In genomic region chr12:123935956-123936355, GRCh38 we compare ENCODE assay signal across 19 cellular contexts. TPM values are rescaled to one million over a fixed set of nuclear protein-coding genes. Genes with fewer than 3 reads are reported as not detected.
DNase-seq lines count a peak whose midpoint lies in the region; ATAC-seq, FAIRE-seq and TF ChIP-seq lines count a peak whose summit lies in the region.
"Had no signal": no experiment of that assay in that cellular context is flagged by ENCODE, and none has a peak within 500 bp of the region (broad histone marks: within the 10 kb centered on the region; RNA-seq: fewer than 3 reads in every experiment).

No MANE protein-coding gene starts in this region.

- H3K27ac Mint-ChIP-seq in activated naive CD4-positive, alpha-beta T cell treated with anti-CD3 and anti-CD28 coated beads, Interleukin-2, amount 50 U/mL, for 24 hours: no peak overlapping the region
- H3K27ac Mint-ChIP-seq in activated naive CD4-positive, alpha-beta T cell treated with anti-CD3 and anti-CD28 coated beads for 36 hours: no peak overlapping the region
- peak overlapping the region; percentile 6 to 72 for H3K27ac Mint-ChIP-seq in T-cell
- H3K27ac Mint-ChIP-seq in stimulated activated effector memory CD8-positive, alpha-beta T cell treated with anti-CD3 and anti-CD28 coated beads, Interleukin-12 subunit alpha, Interleukin-12 subunit beta, amount 100 ng/mL, for 72 hours: peak overlapping the region; percentile 23
- H3K27ac Mint-ChIP-seq: HFFc6 had no signal

- POLR2A ChIA-PET in T-cell (lab: Charles Lee): no interaction called here

- H3K4me3 Mint-ChIP-seq in activated naive CD4-positive, alpha-beta T cell treated with anti-CD3 and anti-CD28 coated beads, Interleukin-2, amount 50 U/mL, for 24 hours: peak overlapping the region; percentile 73
- no peak overlapping the region for H3K4me3 Mint-ChIP-seq in activated naive CD4-positive, alpha-beta T cell treated with anti-CD3 and anti-CD28 coated beads for 36 hours
- H3K4me3 Mint-ChIP-seq in T-cell: peak overlapping the region in 1 of 3 donors; percentile 70
- H3K4me3 Mint-ChIP-seq in stimulated activated effector memory CD8-positive, alpha-beta T cell treated with anti-CD3 and anti-CD28 coated beads, Interleukin-12 subunit alpha, Interleukin-12 subunit beta, amount 100 ng/mL, for 72 hours: peak overlapping the region; percentile 37
- H3K4me3 Mint-ChIP-seq: HFFc6 had no signal

- no peak overlapping the region for H3K4me3 ChIP-seq in kidney (ENCODE audit: low read length in 2 of 2)
- H3K4me3 ChIP-seq: PC-9 had no signal

- H3K36me3 ChIP-seq in kidney (ENCODE audit: control insufficient read depth in 1 of 2, insufficient read depth in 2 of 2, low read length in 2 of 2): peaks cover 5 to 7% of the 10 kb centered on the region in 2 donors

- no peak for DNase-seq in activated naive CD4-positive, alpha-beta T cell treated with anti-CD3 and anti-CD28 coated beads for 36 hours
- DNase-seq in T-cell (no peak), kidney (peak; percentile 54), NCI-H748 treated with DMSO at 0.1 percent for 48 hours (lab: John Stamatoyannopoulos, UW) (no peak)
- no peak for DNase-seq in stimulated activated effector memory CD8-positive, alpha-beta T cell treated with anti-CD3 and anti-CD28 coated beads, Interleukin-12 subunit alpha, Interleukin-12 subunit beta, amount 100 ng/mL, for 72 hours (ENCODE audit: low spot score in 2 of 2)
- DNase-seq in stimulated activated CD4-positive, alpha-beta T cell treated with anti-CD3 and anti-CD28 coated beads, Interleukin-4, amount 100 ng/mL, for 24 hours: no peak
- DNase-seq: DMS79 treated with DMSO at 0.1 percent for 48 hours, H7, HFFc6, NCI-H1048, NCI-H1436, NCI-H1930, NCI-H226, NCI-H524 treated with DMSO at 0.1 percent for 48 hours, PC-9 had no signal

- CTCF ChIA-PET in activated naive CD4-positive, alpha-beta T cell treated with anti-CD3 and anti-CD28 coated beads for 36 hours (lab: Charles Lee): interaction anchor here (0.6 kb wide), 1 partner anchor 40 kb away, joined by 4 read pairs; no protein-coding TSS in a partner anchor
- CTCF ChIA-PET in T-cell (lab: Charles Lee): interaction anchor here in 1 of 2 donors (0.8 kb wide), 1 partner anchor 31 kb away, joined by 8 read pairs; no protein-coding TSS in a partner anchor

- no peak for FAIRE-seq in kidney (lab: Jason Lieb, UNC)
- FAIRE-seq: A204.1 had no signal

- peaks cover 51% of the 10 kb centered on the region for H3K4me1 Mint-ChIP-seq in activated naive CD4-positive, alpha-beta T cell treated with anti-CD3 and anti-CD28 coated beads, Interleukin-2, amount 50 U/mL, for 24 hours
- peaks cover 38% of the 10 kb centered on the region for H3K4me1 Mint-ChIP-seq in activated naive CD4-positive, alpha-beta T cell treated with anti-CD3 and anti-CD28 coated beads for 36 hours (ENCODE audit: low read depth)
- H3K4me1 Mint-ChIP-seq in T-cell: peaks cover 45 to 58% (median 47%) of the 10 kb centered on the region in 3 donors
- peaks cover 50% of the 10 kb centered on the region for H3K4me1 Mint-ChIP-seq in stimulated activated effector memory CD8-positive, alpha-beta T cell treated with anti-CD3 and anti-CD28 coated beads, Interleukin-12 subunit alpha, Interleukin-12 subunit beta, amount 100 ng/mL, for 72 hours

- no peaks in the 10 kb centered on the region for H3K27me3 Mint-ChIP-seq in activated naive CD4-positive, alpha-beta T cell treated with anti-CD3 and anti-CD28 coated beads, Interleukin-2, amount 50 U/mL, for 24 hours
- H3K27me3 Mint-ChIP-seq in activated naive CD4-positive, alpha-beta T cell treated with anti-CD3 and anti-CD28 coated beads for 36 hours (ENCODE audit: low read depth): no peaks in the 10 kb centered on the region
- H3K27me3 Mint-ChIP-seq in T-cell: no peaks in the 10 kb centered on the region

- H3K9me3 Mint-ChIP-seq in activated naive CD4-positive, alpha-beta T cell treated with anti-CD3 and anti-CD28 coated beads, Interleukin-2, amount 50 U/mL, for 24 hours: no peaks in the 10 kb centered on the region
- H3K9me3 Mint-ChIP-seq in activated naive CD4-positive, alpha-beta T cell treated with anti-CD3 and anti-CD28 coated beads for 36 hours: no peaks in the 10 kb centered on the region
- H3K9me3 Mint-ChIP-seq in T-cell: no peaks in the 10 kb centered on the region
- H3K9me3 Mint-ChIP-seq in stimulated activated effector memory CD8-positive, alpha-beta T cell treated with anti-CD3 and anti-CD28 coated beads, Interleukin-12 subunit alpha, Interleukin-12 subunit beta, amount 100 ng/mL, for 72 hours: no peaks in the 10 kb centered on the region
- H3K9me3 Mint-ChIP-seq: HFFc6 had no signal

- H3K4me1 ChIP-seq in kidney (ENCODE audit: control insufficient read depth in 1 of 2, insufficient read depth in 1 of 2, low read depth in 1 of 2, low read length in 2 of 2): peaks cover 0 to 3% of the 10 kb centered on the region in 2 donors

- no peaks in the 10 kb centered on the region for H3K9me3 ChIP-seq in kidney (ENCODE audit: control insufficient read depth in 1 of 2, low read length in 2 of 2)

- intact Hi-C loops in activated naive CD4-positive, alpha-beta T cell treated with anti-CD3 and anti-CD28 coated beads for 36 hours (cut with micrococcal nuclease): no loop called here
- intact Hi-C loops in kidney (cut with DNase I): no loop called here

- H3K9ac ChIP-seq in kidney (ENCODE audit: low read length in 2 of 2): no peak overlapping the region
- H3K9ac ChIP-seq: KMS-11 had no signal

- no peak for TF ChIP-seq CTCF in kidney (IDR thresholded peaks at IDR 0.05; ENCODE audit: borderline replicate concordance, extremely low read depth, insufficient read depth)

- peaks cover 4% of the 10 kb centered on the region for H3K36me3 Mint-ChIP-seq in activated naive CD4-positive, alpha-beta T cell treated with anti-CD3 and anti-CD28 coated beads, Interleukin-2, amount 50 U/mL, for 24 hours
- no peaks in the 10 kb centered on the region for H3K36me3 Mint-ChIP-seq in activated naive CD4-positive, alpha-beta T cell treated with anti-CD3 and anti-CD28 coated beads for 36 hours (ENCODE audit: low read depth)
- H3K36me3 Mint-ChIP-seq in T-cell: peaks cover 13% of the 10 kb centered on the region
- H3K36me3 Mint-ChIP-seq in stimulated activated effector memory CD8-positive, alpha-beta T cell treated with anti-CD3 and anti-CD28 coated beads, Interleukin-12 subunit alpha, Interleukin-12 subunit beta, amount 100 ng/mL, for 72 hours: peaks cover 7% of the 10 kb centered on the region

- ATAC-seq in T-cell (replicated peaks in 1 of 4): no peak
- no peak for ATAC-seq in stimulated activated effector memory CD8-positive, alpha-beta T cell treated with anti-CD3 and anti-CD28 coated beads, Interleukin-12 subunit alpha, Interleukin-12 subunit beta, amount 100 ng/mL, for 72 hours

- H3K27ac ChIP-seq in kidney (ENCODE audit: low read depth in 2 of 2, low read length in 2 of 2): no peak overlapping the region
- H3K27ac ChIP-seq: KMS-11, PC-9, RWPE1 had no signal

RNA-seq across cellular contexts. Expression of gene CCDC92, which starts 36.7 kb away (rescaled TPM):
- total RNA-seq in activated naive CD4-positive, alpha-beta T cell treated with anti-CD3 and anti-CD28 coated beads for 36 hours: 1 to 10 TPM; 3.3 to 3.7 TPM
- total RNA-seq in T-cell (10 to 100 TPM; 22.1 to 44.9 (median 38.7) TPM), kidney (41.4 TPM)
- 39.3 TPM for polyA plus RNA-seq in kidney (ENCODE audit: insufficient read depth, low read depth, low replicate concordance)

RNA-seq across cellular contexts. Expression of gene ZNF664, which starts 37.1 kb away (rescaled TPM):
- 10 to 100 TPM; 42.2 to 46.0 TPM for total RNA-seq in activated naive CD4-positive, alpha-beta T cell treated with anti-CD3 and anti-CD28 coated beads for 36 hours
- total RNA-seq in T-cell (10 to 100 TPM; 30.6 to 58.2 (median 56.1) TPM), kidney (104 TPM)
- polyA plus RNA-seq in kidney (ENCODE audit: insufficient read depth, low read depth, low replicate concordance): 44.9 TPM

Comparison
In these comparisons a context has a peak if more than half of its experiments do, and no peak if none do; other contexts are left out.
1. H3K27ac Mint-ChIP-seq: peak in T-cell (2 of 2) and stimulated activated effector memory CD8-positive, alpha-beta T cell treated with anti-CD3 and anti-CD28 coated beads, Interleukin-12 subunit alpha, Interleukin-12 subunit beta, amount 100 ng/mL, for 72 hours (single experiment); none in activated naive CD4-positive, alpha-beta T cell treated with anti-CD3 and anti-CD28 coated beads, Interleukin-2, amount 50 U/mL, for 24 hours (single experiment) and activated naive CD4-positive, alpha-beta T cell treated with anti-CD3 and anti-CD28 coated beads for 36 hours (single experiment).